Comparison of ENCODE assay signal across 9 cellular contexts in the genomic region with DNA sequence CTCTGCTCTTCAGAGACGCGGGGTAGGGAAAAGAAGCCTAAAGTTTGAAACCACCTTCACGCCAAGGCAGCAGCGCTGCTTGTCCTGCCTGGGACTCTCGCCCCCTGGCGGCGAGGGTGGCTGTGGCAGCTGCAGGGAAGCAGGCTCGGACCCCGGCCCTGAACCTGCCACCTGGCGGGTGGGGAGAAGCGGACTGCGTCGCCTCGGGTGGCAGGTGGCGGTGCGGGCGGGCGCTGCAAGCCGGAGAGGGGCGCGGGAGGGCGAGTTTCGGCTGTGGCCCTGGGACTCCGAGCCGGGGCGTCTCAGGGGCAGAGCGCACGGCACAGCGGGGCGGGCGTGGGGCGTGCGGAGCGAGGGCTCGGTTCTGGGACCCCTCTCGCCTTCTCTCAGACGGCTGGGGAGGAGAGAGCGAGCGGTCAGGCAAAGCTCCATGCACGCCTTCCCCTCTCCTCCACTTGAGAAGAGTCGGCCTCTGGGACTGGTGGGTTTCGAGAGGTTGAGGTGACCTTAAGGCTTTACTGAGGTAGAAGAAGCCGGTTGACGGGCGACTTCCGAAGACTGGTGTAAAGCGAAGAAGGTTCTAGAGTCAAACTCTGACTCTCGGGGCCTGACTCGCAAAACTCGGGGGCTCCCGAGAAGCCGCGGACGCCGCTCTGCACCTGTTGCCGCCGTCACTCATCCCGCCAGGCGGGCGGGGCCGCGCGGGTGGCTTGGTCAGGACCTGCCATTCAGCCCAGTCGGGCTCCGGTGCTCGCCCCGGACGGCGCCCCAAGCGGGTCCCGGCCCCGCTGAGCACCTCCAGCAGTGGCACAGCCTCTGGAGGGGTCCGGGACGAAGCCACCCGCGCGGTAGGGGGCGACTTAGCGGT. TPM values are rescaled to one million over a fixed set of nuclear protein-coding genes. Genes with fewer than 3 reads are reported as not detected.
A peak's percentile ranks its signal among the peaks of the same experiment; 100 is the strongest.
DNase-seq lines count a peak whose midpoint lies in the region; ATAC-seq lines count a peak whose summit lies in the region.
"Had no signal": no experiment of that assay in that cellular context is flagged by ENCODE, and none has a peak within 500 bp of the region (broad histone marks: within the 10 kb centered on the region; RNA-seq: fewer than 3 reads in every experiment).

No MANE protein-coding gene starts in this region.

- H3K36me3 Mint-ChIP-seq in activated naive CD8-positive, alpha-beta T cell treated with anti-CD3 and anti-CD28 coated beads for 36 hours = no peaks in the 10 kb centered on the region

- DNase-seq in NCI-H2171 treated with DMSO at 0.1 percent for 48 hours (lab: John Stamatoyannopoulos, UW) (peak; percentile 69), NCI-H226 (no peak), G401 (ENCODE audit: low spot score) (no peak)
- DNase-seq in activated naive CD8-positive, alpha-beta T cell treated with anti-CD3 and anti-CD28 coated beads for 36 hours = peak; percentile 82
- DNase-seq in stimulated activated CD4-positive, alpha-beta T cell treated with anti-CD3 and anti-CD28 coated beads, Interleukin-15, amount 100 ng/mL, for 48 hours (ENCODE audit: low read depth in 2 of 2) = peak; percentile 67 to 68

- no peaks in the 10 kb centered on the region for H3K9me3 Mint-ChIP-seq in activated naive CD8-positive, alpha-beta T cell treated with anti-CD3 and anti-CD28 coated beads for 36 hours

- peak overlapping the region; percentile 89 for H2AFZ ChIP-seq in ACC112 (ENCODE audit: low read length, unreplicated experiment)

- H3K4me1 ChIP-seq in ACC112 (ENCODE audit: control insufficient read depth, insufficient read depth, low read length, unreplicated experiment) (no peaks in the 10 kb centered on the region), iPS-15b (ENCODE audit: control insufficient read depth, insufficient read depth, low read length) (no peaks in the 10 kb centered on the region)

- H3K36me3 ChIP-seq in ACC112 (ENCODE audit: insufficient read depth, low read length) (no peaks in the 10 kb centered on the region), iPS-15b (ENCODE audit: control insufficient read depth, insufficient read depth, low read length) (no peaks in the 10 kb centered on the region)

- no peaks in the 10 kb centered on the region for H3K79me2 ChIP-seq in ACC112 (ENCODE audit: control insufficient read depth, insufficient read depth, low read length, unreplicated experiment)

- no peaks in the 10 kb centered on the region for H3K4me1 Mint-ChIP-seq in activated naive CD8-positive, alpha-beta T cell treated with anti-CD3 and anti-CD28 coated beads for 36 hours

- H3K9ac ChIP-seq in iPS-15b (ENCODE audit: low read depth, low read length) = no peak overlapping the region

- H3K27me3 Mint-ChIP-seq in activated naive CD8-positive, alpha-beta T cell treated with anti-CD3 and anti-CD28 coated beads for 36 hours = peaks cover 31% of the 10 kb centered on the region

- peak; percentile 69 for ATAC-seq in GM19438 (IDR thresholded peaks at IDR 0.05; ENCODE audit: low read depth, unreplicated experiment)

- in situ Hi-C loops in G401 (cut with HindIII; ENCODE audit: low sequenced_read_pairs) = no loop called here

- H3K4me3 ChIP-seq in ACC112 (ENCODE audit: low read depth, low read length) (peak overlapping the region; percentile 71), iPS-15b (ENCODE audit: low read depth, low read length) (peak overlapping the region; percentile 79)

- H3K27me3 ChIP-seq in ACC112 (ENCODE audit: insufficient read depth, low read length) = peaks cover 31% of the 10 kb centered on the region
- H3K27me3 ChIP-seq in iPS-15b (ENCODE audit: control insufficient read depth, insufficient read depth, low read length) = peaks cover 31% of the 10 kb centered on the region

- no peaks in the 10 kb centered on the region for H3K9me3 ChIP-seq in iPS-15b (ENCODE audit: control insufficient read depth, insufficient read depth, low read length)

- H3K4me3 Mint-ChIP-seq in activated naive CD8-positive, alpha-beta T cell treated with anti-CD3 and anti-CD28 coated beads for 36 hours = peak overlapping the region; percentile 68

- H3K27ac Mint-ChIP-seq in activated naive CD8-positive, alpha-beta T cell treated with anti-CD3 and anti-CD28 coated beads for 36 hours = no peak overlapping the region

- no peak overlapping the region for H3K27ac ChIP-seq in ACC112 (ENCODE audit: low read depth, low read length)

RNA-seq across cellular contexts. Expression of a gene that starts 1.1 kb away (rescaled TPM):
- not detected for total RNA-seq in activated naive CD8-positive, alpha-beta T cell treated with anti-CD3 and anti-CD28 coated beads for 36 hours
- total RNA-seq in G401 (2014; rRNA removed; shearing (Covaris generic)) = not detected in 2 replicates
- total RNA-seq: glomerular endothelial cell had no signal

RNA-seq across cellular contexts. Expression of a gene that starts 18.1 kb away (rescaled TPM):
- total RNA-seq in activated naive CD8-positive, alpha-beta T cell treated with anti-CD3 and anti-CD28 coated beads for 36 hours = under 1 TPM; 0.22 to 0.23 TPM
- total RNA-seq in G401 (2014; rRNA removed; shearing (Covaris generic)) = not detected in 2 replicates

Comparison
In these comparisons a context has a peak if more than half of its experiments do, and no peak if none do; other contexts are left out.
1. DNase-seq: peak in NCI-H2171 treated with DMSO at 0.1 percent for 48 hours (single experiment), activated naive CD8-positive, alpha-beta T cell treated with anti-CD3 and anti-CD28 coated beads for 36 hours (single experiment) and stimulated activated CD4-positive, alpha-beta T cell treated with anti-CD3 and anti-CD28 coated beads, Interleukin-15, amount 100 ng/mL, for 48 hours (2 of 2); none in NCI-H226 (single experiment) and G401 (single experiment).